1 cellular context compared by ENCODE assay signal in genomic region chr20:5545381-5545941, GRCh38.
TF ChIP-seq lines count a peak whose summit lies in the region.

No MANE protein-coding gene starts in this region.

TF ChIP-seq in GM23338, 12 proteins besides CTCF, POLR2A, EP300 and RAD21 (continued from another document):
- TF ChIP-seq ZNF462 (CRISPR knock-in tag; IDR thresholded peaks at IDR 0.05) = no peak
- TF ChIP-seq ZNF331 (CRISPR knock-in tag; IDR thresholded peaks at IDR 0.05; ENCODE audit: low read depth) = no peak
- no peak for TF ChIP-seq JUNB (IDR thresholded peaks at IDR 0.05; ENCODE audit: unreplicated experiment)
- TF ChIP-seq EZH2phosphoT487 (IDR thresholded peaks at IDR 0.05; ENCODE audit: unreplicated experiment) = no peak
